ENCODE assay signal across 8 cellular contexts in genomic region chr11:118923721-118924587, GRCh38. TPM values are rescaled to one million over a fixed set of nuclear protein-coding genes. Genes with fewer than 3 reads are reported as not detected.
A peak's percentile ranks its signal among the peaks of the same experiment; 100 is the strongest.
DNase-seq lines count a peak whose midpoint lies in the region; TF ChIP-seq lines count a peak whose summit lies in the region.

No MANE protein-coding gene starts in this region.

- no peak for TF ChIP-seq EP300 in neural cell (conservative IDR thresholded peaks at IDR 0.05; ENCODE audit: poor library complexity, severe bottlenecking)

- no peaks in the 10 kb centered on the region for H3K9me3 ChIP-seq in CD4-positive, alpha-beta memory T cell (ENCODE audit: control insufficient read depth in 1 of 2, low read length in 2 of 2)
- H3K9me3 ChIP-seq in endocrine pancreas (ENCODE audit: control insufficient read depth, low read length) (no peaks in the 10 kb centered on the region), neural cell (ENCODE audit: low read length) (no peaks in the 10 kb centered on the region)

- POLR2A ChIA-PET in CD4-positive, alpha-beta memory T cell (lab: Charles Lee; ENCODE audit: partially characterized antibody) = interaction anchor here (0.7 to 2.0 kb wide), 6 partner anchors 31 to 178 kb away, joined by 3 to 16 read pairs (median 3); partner anchors contain the start of gene UPK2

- peaks cover 46% of the 10 kb centered on the region for H4K20me1 ChIP-seq in neural cell (ENCODE audit: insufficient read depth)

- H3F3A ChIP-seq in neural cell (ENCODE audit: insufficient read depth, low read length, poor library complexity, severe bottlenecking) = no peaks in the 10 kb centered on the region

- H3K4me3 Mint-ChIP-seq in CD4-positive, alpha-beta memory T cell = peak overlapping the region; percentile 95 to 100 (median 98)

- H3K27ac Mint-ChIP-seq in CD4-positive, alpha-beta memory T cell = peak overlapping the region; percentile 91 to 100 (median 98)

- peaks cover 65% of the 10 kb centered on the region for H3K4me1 ChIP-seq in CD4-positive, alpha-beta memory T cell (ENCODE audit: insufficient read depth, low read length)
- peaks cover 7% of the 10 kb centered on the region for H3K4me1 ChIP-seq in endocrine pancreas (ENCODE audit: control insufficient read depth, insufficient read depth, low read length)

- peaks cover 59% of the 10 kb centered on the region for H3K79me2 ChIP-seq in neural cell (replicated peaks; ENCODE audit: insufficient read depth, low read length)

- CTCF ChIA-PET in CD4-positive, alpha-beta memory T cell (lab: Charles Lee; ENCODE audit: partially characterized antibody) = interaction anchor here (0.5 to 5.7 kb wide), 7 partner anchors 8 to 208 kb away, joined by 3 to 39 read pairs (median 4); partner anchors contain the start of genes DDX6 and UPK2

- peaks cover 1 to 2% of the 10 kb centered on the region in 2 donors for H3K27me3 Mint-ChIP-seq in CD4-positive, alpha-beta memory T cell

- peaks cover 18 to 56% of the 10 kb centered on the region in 2 donors for H3K36me3 Mint-ChIP-seq in CD4-positive, alpha-beta memory T cell

- TF ChIP-seq CTCF in neural cell (IDR thresholded peaks at IDR 0.05; ENCODE audit: poor library complexity, severe bottlenecking) = no peak

- H3K27me3 ChIP-seq in CD4-positive, alpha-beta memory T cell (ENCODE audit: insufficient read depth, low read length) = no peaks in the 10 kb centered on the region
- H3K27me3 ChIP-seq in endocrine pancreas (ENCODE audit: control insufficient read depth, insufficient read depth, low read length) (no peaks in the 10 kb centered on the region), neural cell (ENCODE audit: insufficient read depth, low read depth, low read length) (no peaks in the 10 kb centered on the region)

- H3K4me2 ChIP-seq in neural cell (ENCODE audit: low read length) = peak overlapping the region; percentile 95

- peak overlapping the region; percentile 99 for H3K27ac ChIP-seq in CD4-positive, alpha-beta memory T cell (ENCODE audit: low read depth, low read length)
- peak overlapping the region; percentile 99 for H3K27ac ChIP-seq in neural cell (ENCODE audit: low read length)

- peaks cover 0 to 7% (median 1%) of the 10 kb centered on the region in 8 donors for H3K9me3 Mint-ChIP-seq in CD4-positive, alpha-beta memory T cell

- H3K4me1 Mint-ChIP-seq in CD4-positive, alpha-beta memory T cell = peaks cover 32 to 75% (median 47%) of the 10 kb centered on the region in 4 donors

- peak overlapping the region; percentile 79 to 97 for H3K4me3 ChIP-seq in CD4-positive, alpha-beta memory T cell (ENCODE audit: low read length in 2 of 2)
- H3K4me3 ChIP-seq in endocrine pancreas (ENCODE audit: control insufficient read depth, insufficient read depth, low read length) (peak overlapping the region; percentile 75), neural cell (ENCODE audit: low read length) (peak overlapping the region; percentile 100)

- H2AFZ ChIP-seq in neural cell (ENCODE audit: low read depth, low read length) = no peak overlapping the region

- DNase-seq in CD4-positive, alpha-beta memory T cell = peak in 2 of 5 donors; percentile 41 to 76
- no peak for DNase-seq in activated effector memory CD4-positive, alpha-beta T cell treated with Interleukin-2 at 50 U/mL for 16 hours
- DNase-seq in NCI-H1436 (lab: John Stamatoyannopoulos, UW) = no peak
- no peak for DNase-seq in stimulated activated CD4-positive, alpha-beta T cell treated with anti-CD3 and anti-CD28 coated beads, Interleukin-2, amount 100 ng/mL, for 24 hours
- no peak for DNase-seq in stimulated activated CD4-positive, alpha-beta T cell treated with anti-CD3 and anti-CD28 coated beads, Interleukin-1b, Interleukin-23, amount 100 ng/mL, for 48 hours

- no peak for TF ChIP-seq RAD21 in neural cell (conservative IDR thresholded peaks at IDR 0.05)

- H3K9ac ChIP-seq in endocrine pancreas (ENCODE audit: control insufficient read depth, insufficient read depth, low read length) (peak overlapping the region; percentile 75), neural cell (ENCODE audit: low read length) (peak overlapping the region; percentile 96)

- H3K36me3 ChIP-seq in CD4-positive, alpha-beta memory T cell (ENCODE audit: insufficient read depth, low read length) = no peaks in the 10 kb centered on the region
- H3K36me3 ChIP-seq in endocrine pancreas (ENCODE audit: control insufficient read depth, insufficient read depth, low read length) (no peaks in the 10 kb centered on the region), neural cell (ENCODE audit: insufficient read depth, low read length) (no peaks in the 10 kb centered on the region)

- H3K9me2 ChIP-seq in neural cell (ENCODE audit: insufficient read depth, low read length) = no peaks in the 10 kb centered on the region

- intact Hi-C loops in CD4-positive, alpha-beta memory T cell (cut with micrococcal nuclease) = no loop called here

TF ChIP-seq in PFSK-1, 5 proteins besides CTCF, POLR2A, EP300 and RAD21 (continues in another document):
- TF ChIP-seq TAF1 (IDR thresholded peaks at IDR 0.05; ENCODE audit: borderline replicate concordance, insufficient read depth, low read length) (no peak), POLR2AphosphoS5 (IDR thresholded peaks at IDR 0.05; ENCODE audit: low read depth, low read length) (no peak), FOXP2 (optimal IDR thresholded peaks at IDR 0.05; ENCODE audit: borderline replicate concordance, extremely low read depth, extremely low read length, insufficient read depth) (no peak)

TF ChIP-seq in neural cell, 6 proteins besides CTCF, POLR2A, EP300 and RAD21:
- TF ChIP-seq TAF1 (IDR thresholded peaks at IDR 0.05; ENCODE audit: low read depth) (no peak), POLR2AphosphoS5 (IDR thresholded peaks at IDR 0.05) (no peak), MXI1 (conservative IDR thresholded peaks at IDR 0.05; ENCODE audit: poor library complexity, severe bottlenecking) (peak; percentile 10), SMC3 (conservative IDR thresholded peaks at IDR 0.05; ENCODE audit: poor library complexity) (no peak), REST (IDR thresholded peaks at IDR 0.05; ENCODE audit: borderline replicate concordance) (no peak), EZH2 (IDR thresholded peaks at IDR 0.05; ENCODE audit: borderline replicate concordance, insufficient read depth, low read length, poor library complexity, severe bottlenecking) (no peak)
TF ChIP-seq in neural cell: peak in this region for 1.

RNA-seq across cellular contexts. Expression of gene BCL9L, which starts 1.8 kb away (rescaled TPM):
- total RNA-seq in CD4-positive, alpha-beta memory T cell = 100 to 1,000 TPM; 216 to 232 TPM
- 10 to 100 TPM in 1 of 2 donors, under 1 TPM in 1; 0.45 to 10.9 TPM for polyA plus RNA-seq in CD4-positive, alpha-beta memory T cell
- polyA plus RNA-seq in PFSK-1 (2012; ENCODE audit: insufficient read length, low read depth) = 32.5 TPM
- 1.1 and 1.5 TPM in 2 replicates for polyA plus RNA-seq in neural cell
- polyA minus RNA-seq in neural cell = 10.5 and 16.6 TPM in 2 replicates

RNA-seq across cellular contexts. Expression of gene UPK2, which starts 32.1 kb away (rescaled TPM):
- not detected for total RNA-seq in CD4-positive, alpha-beta memory T cell
- not detected for polyA plus RNA-seq in CD4-positive, alpha-beta memory T cell
- not detected for polyA plus RNA-seq in PFSK-1 (2012; ENCODE audit: insufficient read length, low read depth)
- polyA plus RNA-seq in neural cell = 0.38 TPM in 1 of 2 replicates, not detected in the other
- polyA minus RNA-seq in neural cell = not detected in 2 replicates

RNA-seq across cellular contexts. Expression of gene CXCR5, which starts 40.3 kb away (rescaled TPM):
- total RNA-seq in CD4-positive, alpha-beta memory T cell = 10 to 100 TPM; 21.1 to 21.5 TPM
- polyA plus RNA-seq in CD4-positive, alpha-beta memory T cell = 10 to 100 TPM in 1 of 2 donors, 1 to 10 TPM in 1; 7.9 to 18.2 TPM
- polyA plus RNA-seq in PFSK-1 (2012; ENCODE audit: insufficient read length, low read depth) = not detected
- not detected in 2 replicates for polyA plus RNA-seq in neural cell
- polyA minus RNA-seq in neural cell = not detected in 2 replicates

RNA-seq across cellular contexts. Expression of gene FOXR1, which starts 47.6 kb away (rescaled TPM):
- not detected for total RNA-seq in CD4-positive, alpha-beta memory T cell
- not detected for polyA plus RNA-seq in CD4-positive, alpha-beta memory T cell
- polyA plus RNA-seq in PFSK-1 (2012; ENCODE audit: insufficient read length, low read depth) = not detected
- polyA plus RNA-seq in neural cell = not detected in 2 replicates
- polyA minus RNA-seq in neural cell = not detected in 2 replicates
